ENCODE assay signal across 2 cellular contexts in the genomic region with DNA sequence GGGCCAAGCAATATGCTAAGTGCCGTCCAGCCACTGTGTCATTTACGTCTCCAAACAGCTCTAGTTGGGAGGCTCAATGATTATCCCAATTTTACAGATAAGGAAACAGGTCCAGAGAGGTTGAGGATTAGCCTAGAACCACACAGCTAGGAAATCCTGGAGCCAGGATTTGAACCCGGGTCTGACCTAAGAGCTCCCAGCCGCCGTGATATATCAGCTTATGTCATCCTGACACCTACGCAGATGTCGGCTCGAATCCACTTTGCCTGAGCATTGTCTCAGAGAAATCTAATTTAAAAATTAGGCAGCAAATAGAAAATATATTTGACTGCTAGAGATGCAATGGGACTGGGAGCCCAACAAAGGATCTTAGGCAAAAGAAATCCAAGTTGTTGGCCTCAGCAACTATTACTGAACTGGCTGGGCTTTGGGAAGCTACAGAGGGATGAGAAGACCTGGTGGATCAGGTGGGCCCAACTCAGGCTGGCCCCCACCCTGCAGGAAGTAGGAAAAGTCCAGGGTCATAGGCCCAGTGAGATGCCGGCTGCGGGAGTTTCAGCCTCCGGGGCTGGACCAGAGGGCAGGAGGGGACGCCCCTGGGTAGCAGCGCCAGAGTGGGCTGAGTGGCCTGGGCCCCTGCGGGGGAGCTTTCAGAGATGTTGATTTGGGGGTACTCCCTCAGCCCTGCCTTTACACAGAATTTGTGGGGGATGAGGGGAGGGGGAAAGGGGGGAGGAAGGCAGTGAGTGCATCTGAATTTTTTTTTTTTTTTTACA.
TF ChIP-seq lines count a peak whose summit lies in the region.

No MANE protein-coding gene starts in this region.

TF ChIP-seq in GM23338, 12 proteins besides CTCF, POLR2A, EP300 and RAD21 (continued from another document and continues in another):
- TF ChIP-seq, protein P1, sequence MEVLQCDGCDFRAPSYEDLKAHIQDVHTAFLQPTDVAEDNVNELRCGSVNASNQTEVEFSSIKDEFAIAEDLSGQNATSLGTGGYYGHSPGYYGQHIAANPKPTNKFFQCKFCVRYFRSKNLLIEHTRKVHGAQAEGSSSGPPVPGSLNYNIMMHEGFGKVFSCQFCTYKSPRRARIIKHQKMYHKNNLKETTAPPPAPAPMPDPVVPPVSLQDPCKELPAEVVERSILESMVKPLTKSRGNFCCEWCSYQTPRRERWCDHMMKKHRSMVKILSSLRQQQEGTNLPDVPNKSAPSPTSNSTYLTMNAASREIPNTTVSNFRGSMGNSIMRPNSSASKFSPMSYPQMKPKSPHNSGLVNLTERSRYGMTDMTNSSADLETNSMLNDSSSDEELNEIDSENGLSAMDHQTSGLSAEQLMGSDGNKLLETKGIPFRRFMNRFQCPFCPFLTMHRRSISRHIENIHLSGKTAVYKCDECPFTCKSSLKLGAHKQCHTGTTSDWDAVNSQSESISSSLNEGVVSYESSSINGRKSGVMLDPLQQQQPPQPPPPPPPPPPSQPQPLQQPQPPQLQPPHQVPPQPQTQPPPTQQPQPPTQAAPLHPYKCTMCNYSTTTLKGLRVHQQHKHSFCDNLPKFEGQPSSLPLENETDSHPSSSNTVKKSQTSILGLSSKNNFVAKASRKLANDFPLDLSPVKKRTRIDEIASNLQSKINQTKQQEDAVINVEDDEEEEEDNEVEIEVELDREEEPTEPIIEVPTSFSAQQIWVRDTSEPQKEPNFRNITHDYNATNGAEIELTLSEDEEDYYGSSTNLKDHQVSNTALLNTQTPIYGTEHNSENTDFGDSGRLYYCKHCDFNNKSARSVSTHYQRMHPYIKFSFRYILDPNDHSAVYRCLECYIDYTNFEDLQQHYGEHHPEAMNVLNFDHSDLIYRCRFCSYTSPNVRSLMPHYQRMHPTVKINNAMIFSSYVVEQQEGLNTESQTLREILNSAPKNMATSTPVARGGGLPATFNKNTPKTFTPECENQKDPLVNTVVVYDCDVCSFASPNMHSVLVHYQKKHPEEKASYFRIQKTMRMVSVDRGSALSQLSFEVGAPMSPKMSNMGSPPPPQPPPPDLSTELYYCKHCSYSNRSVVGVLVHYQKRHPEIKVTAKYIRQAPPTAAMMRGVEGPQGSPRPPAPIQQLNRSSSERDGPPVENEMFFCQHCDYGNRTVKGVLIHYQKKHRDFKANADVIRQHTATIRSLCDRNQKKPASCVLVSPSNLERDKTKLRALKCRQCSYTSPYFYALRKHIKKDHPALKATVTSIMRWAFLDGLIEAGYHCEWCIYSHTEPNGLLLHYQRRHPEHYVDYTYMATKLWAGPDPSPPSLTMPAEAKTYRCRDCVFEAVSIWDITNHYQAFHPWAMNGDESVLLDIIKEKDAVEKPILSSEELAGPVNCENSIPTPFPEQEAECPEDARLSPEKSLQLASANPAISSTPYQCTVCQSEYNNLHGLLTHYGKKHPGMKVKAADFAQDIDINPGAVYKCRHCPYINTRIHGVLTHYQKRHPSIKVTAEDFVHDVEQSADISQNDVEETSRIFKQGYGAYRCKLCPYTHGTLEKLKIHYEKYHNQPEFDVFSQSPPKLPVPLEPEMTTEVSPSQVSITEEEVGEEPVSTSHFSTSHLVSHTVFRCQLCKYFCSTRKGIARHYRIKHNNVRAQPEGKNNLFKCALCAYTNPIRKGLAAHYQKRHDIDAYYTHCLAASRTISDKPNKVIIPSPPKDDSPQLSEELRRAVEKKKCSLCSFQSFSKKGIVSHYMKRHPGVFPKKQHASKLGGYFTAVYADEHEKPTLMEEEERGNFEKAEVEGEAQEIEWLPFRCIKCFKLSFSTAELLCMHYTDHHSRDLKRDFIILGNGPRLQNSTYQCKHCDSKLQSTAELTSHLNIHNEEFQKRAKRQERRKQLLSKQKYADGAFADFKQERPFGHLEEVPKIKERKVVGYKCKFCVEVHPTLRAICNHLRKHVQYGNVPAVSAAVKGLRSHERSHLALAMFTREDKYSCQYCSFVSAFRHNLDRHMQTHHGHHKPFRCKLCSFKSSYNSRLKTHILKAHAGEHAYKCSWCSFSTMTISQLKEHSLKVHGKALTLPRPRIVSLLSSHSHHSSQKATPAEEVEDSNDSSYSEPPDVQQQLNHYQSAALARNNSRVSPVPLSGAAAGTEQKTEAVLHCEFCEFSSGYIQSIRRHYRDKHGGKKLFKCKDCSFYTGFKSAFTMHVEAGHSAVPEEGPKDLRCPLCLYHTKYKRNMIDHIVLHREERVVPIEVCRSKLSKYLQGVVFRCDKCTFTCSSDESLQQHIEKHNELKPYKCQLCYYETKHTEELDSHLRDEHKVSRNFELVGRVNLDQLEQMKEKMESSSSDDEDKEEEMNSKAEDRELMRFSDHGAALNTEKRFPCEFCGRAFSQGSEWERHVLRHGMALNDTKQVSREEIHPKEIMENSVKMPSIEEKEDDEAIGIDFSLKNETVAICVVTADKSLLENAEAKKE (CRISPR knock-in tag; IDR thresholded peaks at IDR 0.05): no peak
- no peak for TF ChIP-seq POLR2AphosphoS5 (IDR thresholded peaks at IDR 0.05; ENCODE audit: low read depth)
- TF ChIP-seq JUNB (IDR thresholded peaks at IDR 0.05; ENCODE audit: unreplicated experiment): no peak
- TF ChIP-seq EZH2 (IDR thresholded peaks at IDR 0.05; ENCODE audit: low read depth, unreplicated experiment): no peak
- no peak for TF ChIP-seq EZH2phosphoT487 (IDR thresholded peaks at IDR 0.05; ENCODE audit: unreplicated experiment)
- TF ChIP-seq STAT1 (IDR thresholded peaks at IDR 0.05; ENCODE audit: unreplicated experiment): no peak
- TF ChIP-seq ZNF331 (CRISPR knock-in tag; IDR thresholded peaks at IDR 0.05; ENCODE audit: low read depth): no peak
- no peak for TF ChIP-seq ETS1 (IDR thresholded peaks at IDR 0.05)
- TF ChIP-seq ZNF114 (CRISPR knock-in tag; IDR thresholded peaks at IDR 0.05): no peak
- TF ChIP-seq CREB1 (CRISPR knock-in tag; IDR thresholded peaks at IDR 0.05; ENCODE audit: low read depth): no peak

TF ChIP-seq in HEK293T, 16 proteins besides CTCF, POLR2A, EP300 and RAD21 (continued from another document):
- TF ChIP-seq FOXM1 (IDR thresholded peaks at IDR 0.05; ENCODE audit: borderline replicate concordance): no peak
- TF ChIP-seq FOXK2 (IDR thresholded peaks at IDR 0.05): no peak
- TF ChIP-seq L3MBTL2 (conservative IDR thresholded peaks at IDR 0.05): no peak
- no peak for TF ChIP-seq TARDBP (IDR thresholded peaks at IDR 0.05)
